1 cellular context compared by ENCODE assay signal in the genomic region with DNA sequence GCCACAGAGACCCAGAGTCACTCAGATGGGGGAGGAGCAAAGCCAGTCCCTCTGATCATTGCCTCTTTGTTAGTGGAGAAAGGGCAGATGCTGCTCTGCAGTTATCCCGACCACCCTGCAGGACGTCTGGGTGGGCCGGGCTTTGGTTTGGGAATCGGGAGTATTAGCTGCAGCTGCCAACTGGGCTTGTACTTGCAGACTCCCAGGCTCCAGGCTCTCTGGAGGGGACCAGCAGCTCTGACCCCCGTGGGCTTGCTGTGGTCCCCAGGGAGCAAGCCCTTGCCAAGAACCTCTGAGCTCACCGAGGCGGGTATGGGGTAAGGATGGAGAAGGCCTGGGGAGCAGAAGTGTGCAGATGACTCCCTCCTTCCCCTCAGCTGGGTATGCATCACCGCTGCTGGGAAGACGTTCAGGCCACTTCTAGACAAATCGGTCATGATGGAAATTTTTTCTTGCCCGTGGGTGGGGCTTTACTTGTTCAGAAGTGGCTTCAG.
TF ChIP-seq lines count a peak whose summit lies in the region.

No MANE protein-coding gene starts in this region.

TF ChIP-seq in IMR-90, 13 proteins besides CTCF, POLR2A, EP300 and RAD21 (continued from another document):
- no peak for TF ChIP-seq MXI1 (IDR thresholded peaks at IDR 0.05; ENCODE audit: borderline replicate concordance, low read depth, low read length)
- no peak for TF ChIP-seq NFE2L2 (IDR thresholded peaks at IDR 0.05; ENCODE audit: low read depth, low read length)
- no peak for TF ChIP-seq RCOR1 (IDR thresholded peaks at IDR 0.05; ENCODE audit: insufficient replicate concordance, low read length)
- TF ChIP-seq, protein P1, sequence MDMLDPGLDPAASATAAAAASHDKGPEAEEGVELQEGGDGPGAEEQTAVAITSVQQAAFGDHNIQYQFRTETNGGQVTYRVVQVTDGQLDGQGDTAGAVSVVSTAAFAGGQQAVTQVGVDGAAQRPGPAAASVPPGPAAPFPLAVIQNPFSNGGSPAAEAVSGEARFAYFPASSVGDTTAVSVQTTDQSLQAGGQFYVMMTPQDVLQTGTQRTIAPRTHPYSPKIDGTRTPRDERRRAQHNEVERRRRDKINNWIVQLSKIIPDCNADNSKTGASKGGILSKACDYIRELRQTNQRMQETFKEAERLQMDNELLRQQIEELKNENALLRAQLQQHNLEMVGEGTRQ (IDR thresholded peaks at IDR 0.05; ENCODE audit: low read depth, low read length) = no peak
- TF ChIP-seq, protein P2, sequence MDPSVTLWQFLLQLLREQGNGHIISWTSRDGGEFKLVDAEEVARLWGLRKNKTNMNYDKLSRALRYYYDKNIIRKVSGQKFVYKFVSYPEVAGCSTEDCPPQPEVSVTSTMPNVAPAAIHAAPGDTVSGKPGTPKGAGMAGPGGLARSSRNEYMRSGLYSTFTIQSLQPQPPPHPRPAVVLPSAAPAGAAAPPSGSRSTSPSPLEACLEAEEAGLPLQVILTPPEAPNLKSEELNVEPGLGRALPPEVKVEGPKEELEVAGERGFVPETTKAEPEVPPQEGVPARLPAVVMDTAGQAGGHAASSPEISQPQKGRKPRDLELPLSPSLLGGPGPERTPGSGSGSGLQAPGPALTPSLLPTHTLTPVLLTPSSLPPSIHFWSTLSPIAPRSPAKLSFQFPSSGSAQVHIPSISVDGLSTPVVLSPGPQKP (IDR thresholded peaks at IDR 0.05; ENCODE audit: borderline replicate concordance, low read depth, low read length) = no peak
- TF ChIP-seq CEBPB (IDR thresholded peaks at IDR 0.05; ENCODE audit: low read depth, low read length) = peak; percentile 44; the same call in 1 of the 2 replicates
